28 cellular contexts compared by ENCODE assay signal in genomic region chr4:185743722-185744121, GRCh38.
"Had no signal": no experiment of that assay in that cellular context is flagged by ENCODE, and none has a peak within 500 bp of the region (broad histone marks: within the 10 kb centered on the region; RNA-seq: fewer than 3 reads in every experiment).

No MANE protein-coding gene starts in this region.

- H3K4me1 Mint-ChIP-seq: immature natural killer cell; stimulated activated naive CD8-positive, alpha-beta T cell treated with anti-CD3 and anti-CD28 coated beads, Interleukin-15, amount 100 ng/mL, for 72 hours had no signal

- H3K36me3 ChIP-seq: esophagus squamous epithelium, ovary, suprapubic skin had no signal

- H3K27ac Mint-ChIP-seq: effector memory CD8-positive, alpha-beta T cell; immature natural killer cell; memory B cell; natural killer cell; stimulated activated naive CD8-positive, alpha-beta T cell treated with anti-CD3 and anti-CD28 coated beads, Interleukin-15, amount 100 ng/mL, for 72 hours; type B pancreatic cell had no signal

- ATAC-seq: effector memory CD8-positive, alpha-beta T cell; left colon; left ventricle myocardium superior; natural killer cell; psoas muscle; right cardiac atrium; stimulated activated naive CD8-positive, alpha-beta T cell treated with anti-CD3 and anti-CD28 coated beads, Interleukin-15, amount 100 ng/mL, for 72 hours had no signal

- H3K4me3 Mint-ChIP-seq: effector memory CD8-positive, alpha-beta T cell; immature natural killer cell; memory B cell; natural killer cell; stimulated activated naive CD8-positive, alpha-beta T cell treated with anti-CD3 and anti-CD28 coated beads, Interleukin-15, amount 100 ng/mL, for 72 hours; type B pancreatic cell had no signal

- H3K4me1 ChIP-seq: psoas muscle had no signal

- H3K4me3 ChIP-seq: esophagus squamous epithelium, lung, ovary, psoas muscle, suprapubic skin had no signal

- H3K27ac ChIP-seq: esophagus squamous epithelium, ovary, psoas muscle, suprapubic skin had no signal

- H3K27me3 ChIP-seq: esophagus squamous epithelium, ovary, suprapubic skin had no signal

- H3K27me3 Mint-ChIP-seq: type B pancreatic cell had no signal

- H3K9me3 ChIP-seq: esophagus squamous epithelium, ovary, psoas muscle, suprapubic skin had no signal

- H3K9me3 Mint-ChIP-seq: effector memory CD8-positive, alpha-beta T cell; natural killer cell; stimulated activated naive CD8-positive, alpha-beta T cell treated with anti-CD3 and anti-CD28 coated beads, Interleukin-15, amount 100 ng/mL, for 72 hours; type B pancreatic cell had no signal

- DNase-seq: cortex of kidney; effector memory CD8-positive, alpha-beta T cell; erythroblast; esophagus squamous epithelium; foreskin melanocyte; hypothalamus; immature natural killer cell; islet precursor cell; kidney glomerular epithelial cell; left colon; left ventricle myocardium superior; natural killer cell; occipital lobe; ovary; posterior cingulate gyrus; psoas muscle; right cardiac atrium; small intestine; stimulated activated CD4-positive, alpha-beta T cell treated with anti-CD3 and anti-CD28 coated beads, Interleukin-12 subunit alpha, Interleukin-12 subunit beta, amount 100 ng/mL, for 4 hours; stimulated activated CD4-positive, alpha-beta T cell treated with anti-CD3 and anti-CD28 coated beads, Interleukin-1b, Interleukin-23, amount 100 ng/mL, for 48 hours; stimulated activated CD4-positive, alpha-beta T cell treated with anti-CD3 and anti-CD28 coated beads, Interleukin-4, amount 100 ng/mL, for 1 hour; stimulated activated CD8-positive, alpha-beta memory T cell treated with anti-CD3 and anti-CD28 coated beads, Interleukin-4, amount 100 ng/mL, for 48 hours; stimulated activated naive CD4-positive, alpha-beta T cell; stimulated activated naive CD8-positive, alpha-beta T cell treated with anti-CD3 and anti-CD28 coated beads, Interleukin-15, amount 100 ng/mL, for 72 hours had no signal
